In the genomic region with DNA sequence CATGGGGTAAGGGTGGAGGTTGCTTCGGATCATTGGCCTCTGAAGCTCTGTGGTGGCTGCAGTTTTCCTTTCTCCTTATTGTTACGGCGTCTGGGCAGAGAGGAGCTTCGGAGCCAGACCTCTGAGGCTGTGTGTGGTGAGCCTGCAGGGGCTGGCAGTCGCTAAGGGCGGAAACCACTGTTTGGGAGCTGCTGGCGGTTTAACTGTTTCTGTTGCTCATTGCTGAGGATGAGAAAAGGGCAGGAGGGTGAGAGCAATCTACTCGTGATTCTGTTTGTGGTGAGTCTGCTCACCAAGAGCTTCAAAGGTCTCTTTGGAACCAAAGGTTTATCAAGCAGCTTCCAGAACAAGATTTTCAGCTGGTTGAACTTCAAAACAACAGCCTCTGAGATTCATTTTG, we compare ENCODE assay signal across 10 cellular contexts.
DNase-seq lines count a peak whose midpoint lies in the region; ATAC-seq lines count a peak whose summit lies in the region.
"Had no signal": no experiment of that assay in that cellular context is flagged by ENCODE, and none has a peak within 500 bp of the region (broad histone marks: within the 10 kb centered on the region; RNA-seq: fewer than 3 reads in every experiment).

No MANE protein-coding gene starts in this region.

- ATAC-seq in GM18520 (IDR thresholded peaks at IDR 0.05; ENCODE audit: unreplicated experiment) (no peak), GM21447 (IDR thresholded peaks at IDR 0.05; ENCODE audit: unreplicated experiment) (no peak)

- DNase-seq in AG20443 (ENCODE audit: low spot score) (peak; percentile 77), activated T-cell treated with anti-CD3 and anti-CD28 coated beads for 48 hours (ENCODE audit: low read depth) (peak; percentile 22), islet precursor cell (peak; percentile 70), iPS-NIHi11 (ENCODE audit: low spot score) (no peak), SKM-1 treated with dmso at 0.1 percent for 144 hours (lab: John Stamatoyannopoulos, UW; ENCODE audit: unreplicated experiment) (no peak)
- peak; percentile 100 for DNase-seq in Jurkat, Clone E6-1 (ENCODE audit: low read depth, low spot score)
- DNase-seq: kidney, small intestine had no signal

- H3K4me3 ChIP-seq in Jurkat, Clone E6-1 (ENCODE audit: low read length) = peak overlapping the region; percentile 20

Comparison
In these comparisons a context has a peak if more than half of its experiments do, and no peak if none do; other contexts are left out.
1. DNase-seq: peak in AG20443 (single experiment), Jurkat, Clone E6-1 (single experiment), activated T-cell treated with anti-CD3 and anti-CD28 coated beads for 48 hours (single experiment) and islet precursor cell (single experiment); none in iPS-NIHi11 (single experiment) and SKM-1 treated with dmso at 0.1 percent for 144 hours (single experiment).